ENCODE assay signal across 18 cellular contexts in the genomic region with DNA sequence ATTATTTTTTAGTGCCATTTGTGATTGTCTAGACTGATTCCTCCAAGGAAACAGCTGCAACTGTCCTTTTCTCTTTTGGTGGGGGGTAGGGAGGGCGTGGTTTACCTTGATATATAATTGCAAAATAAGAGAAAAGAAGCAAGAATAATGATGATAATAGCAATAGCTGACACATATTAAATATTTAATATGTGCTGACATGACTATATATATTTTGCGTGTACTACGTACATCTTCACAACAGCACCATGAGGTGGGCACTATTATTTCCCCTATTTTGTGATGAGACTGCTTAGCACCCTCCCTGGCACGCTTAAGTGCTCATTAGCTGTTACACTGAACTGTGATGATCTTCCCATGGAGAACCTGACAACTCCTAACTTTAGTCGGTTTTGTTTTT. TPM values are rescaled to one million over a fixed set of nuclear protein-coding genes. Genes with fewer than 3 reads are reported as not detected.
DNase-seq lines count a peak whose midpoint lies in the region; ATAC-seq, FAIRE-seq and TF ChIP-seq lines count a peak whose summit lies in the region.
"Had no signal": no experiment of that assay in that cellular context is flagged by ENCODE, and none has a peak within 500 bp of the region (broad histone marks: within the 10 kb centered on the region; RNA-seq: fewer than 3 reads in every experiment).

No MANE protein-coding gene starts in this region.

- no peak for ATAC-seq in activated CD8-positive, alpha-beta T cell treated with anti-CD3 and anti-CD28 coated beads for 36 hours
- no peak for ATAC-seq in activated CD8-positive, alpha-beta T cell treated with anti-CD3 and anti-CD28 coated beads, Interleukin-2, amount 10 ng/mL, durations not matched to agents 7 days and 5 days
- ATAC-seq in A549 (no peak), HG02840 (IDR thresholded peaks at IDR 0.05; ENCODE audit: low FRiP score, unreplicated experiment) (no peak)
- ATAC-seq: CD8-positive, alpha-beta T cell; GM12878 had no signal

- no peaks in the 10 kb centered on the region for H3K36me3 Mint-ChIP-seq in activated CD8-positive, alpha-beta T cell treated with anti-CD3 and anti-CD28 coated beads for 36 hours (ENCODE audit: low read depth)
- peaks cover 12% of the 10 kb centered on the region for H3K36me3 Mint-ChIP-seq in activated CD8-positive, alpha-beta T cell treated with anti-CD3 and anti-CD28 coated beads, Interleukin-2, amount 10 ng/mL, durations not matched to agents 7 days and 5 days (ENCODE audit: low read depth)
- H3K36me3 Mint-ChIP-seq in activated T-helper 1 cell treated with anti-CD3 and anti-CD28 coated beads, Interleukin-12 subunit alpha, Interleukin-12 subunit beta, Interleukin-2, Interleukin-4 antibody, amounts not matched to agents 30 ng/mL and 10 ng/mL and 1 ng/mL, durations not matched to agents 14 hours and 24 hours and 36 hours (ENCODE audit: low read depth): peaks cover 48% of the 10 kb centered on the region
- H3K36me3 Mint-ChIP-seq: CD8-positive, alpha-beta T cell had no signal

- H3K56ac ChIP-seq in H1 (replicated peaks; ENCODE audit: insufficient read length, low read depth, low read length): no peak overlapping the region

- POLR2A ChIA-PET in activated CD8-positive, alpha-beta T cell treated with anti-CD3 and anti-CD28 coated beads for 36 hours (lab: Charles Lee): no interaction called here
- POLR2A ChIA-PET in activated CD8-positive, alpha-beta T cell treated with anti-CD3 and anti-CD28 coated beads, Interleukin-2, amount 10 ng/mL, durations not matched to agents 7 days and 5 days (lab: Charles Lee): no interaction called here
- POLR2A ChIA-PET in A549 (lab: Yijun Ruan, JAX): no interaction called here
- POLR2A ChIA-PET in H1 (lab: Charles Lee; ENCODE audit: partially characterized antibody): no interaction called here

- FAIRE-seq in A549 (lab: Jason Lieb, UNC) (no peak), H1 (lab: Jason Lieb, UNC) (no peak)
- FAIRE-seq: GM12878 had no signal

- no peaks in the 10 kb centered on the region for H3K23me2 ChIP-seq in H1 (ENCODE audit: low read depth, low read length)

- intact Hi-C loops in activated CD8-positive, alpha-beta T cell treated with anti-CD3 and anti-CD28 coated beads for 36 hours (cut with micrococcal nuclease): no loop called here
- intact Hi-C loops in activated T-helper 1 cell treated with anti-CD3 and anti-CD28 coated beads, Interleukin-12 subunit alpha, Interleukin-12 subunit beta, Interleukin-2, Interleukin-4 antibody, amounts not matched to agents 30 ng/mL and 10 ng/mL and 1 ng/mL, durations not matched to agents 14 hours and 24 hours and 36 hours (cut with micrococcal nuclease): loop anchor here (2.0 kb wide), 1 partner anchor 26 kb away; no protein-coding TSS in a partner anchor
- intact Hi-C loops in uterus (cut with DNase I; ENCODE audit: low total_unique reads): no loop called here

- TF ChIP-seq POLR2A in A549 (IDR thresholded peaks at IDR 0.05; ENCODE audit: low read length) (no peak), H1 (IDR thresholded peaks at IDR 0.05; ENCODE audit: control extremely low read depth in 1 of 2, low read depth in 2 of 2, low read length in 2 of 2) (no peak), uterus (IDR thresholded peaks at IDR 0.05) (no peak)

- H3K9me3 Mint-ChIP-seq in activated CD8-positive, alpha-beta T cell treated with anti-CD3 and anti-CD28 coated beads for 36 hours: no peaks in the 10 kb centered on the region
- H3K9me3 Mint-ChIP-seq in activated CD8-positive, alpha-beta T cell treated with anti-CD3 and anti-CD28 coated beads, Interleukin-2, amount 10 ng/mL, durations not matched to agents 7 days and 5 days (ENCODE audit: insufficient read depth): no peaks in the 10 kb centered on the region
- H3K9me3 Mint-ChIP-seq in activated T-helper 1 cell treated with anti-CD3 and anti-CD28 coated beads, Interleukin-12 subunit alpha, Interleukin-12 subunit beta, Interleukin-2, Interleukin-4 antibody, amounts not matched to agents 30 ng/mL and 10 ng/mL and 1 ng/mL, durations not matched to agents 14 hours and 24 hours and 36 hours: no peaks in the 10 kb centered on the region
- H3K9me3 Mint-ChIP-seq: CD8-positive, alpha-beta T cell had no signal

- no peak overlapping the region for H3K4ac ChIP-seq in H1 (replicated peaks; ENCODE audit: insufficient read length, low read depth, low read length)

- TF ChIP-seq RAD21 in A549 (conservative IDR thresholded peaks at IDR 0.05 in 1 of 2, IDR thresholded peaks at IDR 0.05 in 1 of 2): no peak
- no peak for TF ChIP-seq RAD21 in H1 (IDR thresholded peaks at IDR 0.05 in 1 of 2, conservative IDR thresholded peaks at IDR 0.05 in 1 of 2; ENCODE audit: low read depth in 2 of 2, low read length in 2 of 2)

- no peak overlapping the region for H2BK20ac ChIP-seq in H1 (ENCODE audit: low read length)

- no peak for TF ChIP-seq CTCF in activated CD8-positive, alpha-beta T cell treated with anti-CD3 and anti-CD28 coated beads for 36 hours (IDR thresholded peaks at IDR 0.05)
- TF ChIP-seq CTCF in A549 (IDR thresholded peaks at IDR 0.05): no peak
- TF ChIP-seq CTCF in H1 (IDR thresholded peaks at IDR 0.05; ENCODE audit: control extremely low read depth in 1 of 3, insufficient read depth in 1 of 3, low read depth in 1 of 3, low read length in 3 of 3): no peak
- TF ChIP-seq CTCF in uterus (IDR thresholded peaks at IDR 0.05): no peak

- H3K4me1 Mint-ChIP-seq in activated CD8-positive, alpha-beta T cell treated with anti-CD3 and anti-CD28 coated beads for 36 hours (ENCODE audit: low read depth): peaks cover 25% of the 10 kb centered on the region
- H3K4me1 Mint-ChIP-seq in activated CD8-positive, alpha-beta T cell treated with anti-CD3 and anti-CD28 coated beads, Interleukin-2, amount 10 ng/mL, durations not matched to agents 7 days and 5 days (ENCODE audit: low read depth): peaks cover 13% of the 10 kb centered on the region
- peaks cover 44% of the 10 kb centered on the region for H3K4me1 Mint-ChIP-seq in activated T-helper 1 cell treated with anti-CD3 and anti-CD28 coated beads, Interleukin-12 subunit alpha, Interleukin-12 subunit beta, Interleukin-2, Interleukin-4 antibody, amounts not matched to agents 30 ng/mL and 10 ng/mL and 1 ng/mL, durations not matched to agents 14 hours and 24 hours and 36 hours (ENCODE audit: low read depth)
- H3K4me1 Mint-ChIP-seq: B cell had no signal

- no peak overlapping the region for H2BK15ac ChIP-seq in H1 (ENCODE audit: low read length)

- no peaks in the 10 kb centered on the region for H3K9me3 ChIP-seq in A549
- H3K9me3 ChIP-seq in H1 (ENCODE audit: insufficient read depth in 2 of 2, low read depth in 1 of 2, low read length in 1 of 2): no peaks in the 10 kb centered on the region
- no peaks in the 10 kb centered on the region for H3K9me3 ChIP-seq in uterus
- H3K9me3 ChIP-seq: BLaER1 treated with 17β-estradiol and CSF1 and Interleukin-3, amounts not matched to agents 10 nM and 100 nM; HAP-1 had no signal

- DNase-seq in activated CD8-positive, alpha-beta T cell treated with anti-CD3 and anti-CD28 coated beads for 36 hours: no peak
- DNase-seq in activated CD8-positive, alpha-beta T cell treated with anti-CD3 and anti-CD28 coated beads, Interleukin-2, amount 10 ng/mL, durations not matched to agents 7 days and 5 days: no peak
- DNase-seq in A549 (ENCODE audit: low read depth in 1 of 2, low spot score in 1 of 2): no peak
- DNase-seq in activated T-helper 1 cell treated with anti-CD3 and anti-CD28 coated beads, Interleukin-12 subunit alpha, Interleukin-12 subunit beta, Interleukin-2, Interleukin-4 antibody, amounts not matched to agents 30 ng/mL and 10 ng/mL and 1 ng/mL, durations not matched to agents 14 hours and 24 hours and 36 hours (ENCODE audit: low spot score): no peak
- DNase-seq in H1 (ENCODE audit: low read depth in 1 of 2, low spot score in 2 of 2): no peak
- DNase-seq in uterus: no peak
- DNase-seq: 8988T; Calu3; CD8-positive, alpha-beta T cell; DMS 273 treated with DMSO at 0.1 percent for 48 hours; DMS53; DND-41; EL had no signal

- CTCF ChIA-PET in activated CD8-positive, alpha-beta T cell treated with anti-CD3 and anti-CD28 coated beads for 36 hours (lab: Charles Lee): interaction anchor here (1.7 to 2.7 kb wide), 2 partner anchors 58 to 61 kb away, joined by 4 to 9 read pairs; no protein-coding TSS in a partner anchor
- CTCF ChIA-PET in activated CD8-positive, alpha-beta T cell treated with anti-CD3 and anti-CD28 coated beads, Interleukin-2, amount 10 ng/mL, durations not matched to agents 7 days and 5 days (lab: Charles Lee): interaction anchor here (0.9 to 1.4 kb wide), 2 partner anchors 13 to 56 kb away, joined by 3 to 4 read pairs; no protein-coding TSS in a partner anchor
- CTCF ChIA-PET in A549 (lab: Yijun Ruan, JAX) (no interaction called here), H1 (lab: Charles Lee; ENCODE audit: partially characterized antibody) (interaction anchor here (0.7 to 1.6 kb wide), 7 partner anchors 14 to 57 kb away, joined by 3 to 5 read pairs (median 4); no protein-coding TSS in a partner anchor)

- H4K91ac ChIP-seq in H1 (replicated peaks; ENCODE audit: insufficient read length, low read length): no peak overlapping the region

- no peak overlapping the region for H3K14ac ChIP-seq in H1 (ENCODE audit: insufficient read length)

- no peak overlapping the region for H3K4me3 Mint-ChIP-seq in activated CD8-positive, alpha-beta T cell treated with anti-CD3 and anti-CD28 coated beads for 36 hours
- no peak overlapping the region for H3K4me3 Mint-ChIP-seq in activated CD8-positive, alpha-beta T cell treated with anti-CD3 and anti-CD28 coated beads, Interleukin-2, amount 10 ng/mL, durations not matched to agents 7 days and 5 days
- no peak overlapping the region for H3K4me3 Mint-ChIP-seq in activated T-helper 1 cell treated with anti-CD3 and anti-CD28 coated beads, Interleukin-12 subunit alpha, Interleukin-12 subunit beta, Interleukin-2, Interleukin-4 antibody, amounts not matched to agents 30 ng/mL and 10 ng/mL and 1 ng/mL, durations not matched to agents 14 hours and 24 hours and 36 hours
- H3K4me3 Mint-ChIP-seq: B cell; CD8-positive, alpha-beta T cell had no signal

- H3K4me2 ChIP-seq in A549 (no peak overlapping the region), H1 (ENCODE audit: insufficient read depth in 1 of 2, low read depth in 2 of 2, low read length in 2 of 2) (no peak overlapping the region)

- H3K18ac ChIP-seq in H1 (ENCODE audit: extremely low read depth, low read length): no peak overlapping the region

- no peaks in the 10 kb centered on the region for H3K79me2 ChIP-seq in H1 (ENCODE audit: control insufficient read depth in 1 of 2, insufficient read depth in 2 of 2, low read length in 2 of 2)

- no peak overlapping the region for H4K5ac ChIP-seq in H1 (ENCODE audit: insufficient read length, low read depth, low read length)

- H2AK5ac ChIP-seq in H1 (ENCODE audit: low read depth, low read length): no peak overlapping the region

- no peak overlapping the region for H2BK120ac ChIP-seq in H1 (replicated peaks; ENCODE audit: low read depth, low read length)

- no peaks in the 10 kb centered on the region for H3K27me3 ChIP-seq in H1 (replicated peaks in 1 of 4; ENCODE audit: control insufficient read depth in 3 of 4, extremely low read depth in 1 of 4, insufficient read depth in 3 of 4, low read length in 3 of 4)
- H3K27me3 ChIP-seq in uterus: no peaks in the 10 kb centered on the region
- H3K27me3 ChIP-seq: BLaER1 treated with 17β-estradiol and CSF1 and Interleukin-3, amounts not matched to agents 10 nM and 100 nM had no signal

- no peaks in the 10 kb centered on the region for H4K20me1 ChIP-seq in H1 (replicated peaks in 1 of 2; ENCODE audit: control insufficient read depth in 1 of 2, insufficient read depth in 2 of 2, low read length in 2 of 2)
- H4K20me1 ChIP-seq: BLaER1 treated with 17β-estradiol and CSF1 and Interleukin-3, amounts not matched to agents 10 nM and 100 nM had no signal

- H3K79me1 ChIP-seq in H1 (ENCODE audit: low read depth, low read length): no peaks in the 10 kb centered on the region

- H3K4me3 ChIP-seq in A549: no peak overlapping the region
- no peak overlapping the region for H3K4me3 ChIP-seq in H1 (ENCODE audit: extremely low read depth in 1 of 4, insufficient read depth in 2 of 4, low read depth in 3 of 4, low read length in 4 of 4)
- H3K4me3 ChIP-seq in uterus: no peak overlapping the region
- H3K4me3 ChIP-seq: BLaER1 treated with 17β-estradiol and CSF1 and Interleukin-3, amounts not matched to agents 10 nM and 100 nM; GM12878; HAP-1 had no signal

- H2BK12ac ChIP-seq in H1 (ENCODE audit: low read depth, low read length): 0 out of 2 replicates have a peak overlapping the region, but pooled peaks have one; percentile 50

- H3K27ac Mint-ChIP-seq in activated CD8-positive, alpha-beta T cell treated with anti-CD3 and anti-CD28 coated beads for 36 hours: peak overlapping the region; percentile 46
- H3K27ac Mint-ChIP-seq in activated CD8-positive, alpha-beta T cell treated with anti-CD3 and anti-CD28 coated beads, Interleukin-2, amount 10 ng/mL, durations not matched to agents 7 days and 5 days: no peak overlapping the region
- peak overlapping the region; percentile 55 for H3K27ac Mint-ChIP-seq in activated T-helper 1 cell treated with anti-CD3 and anti-CD28 coated beads, Interleukin-12 subunit alpha, Interleukin-12 subunit beta, Interleukin-2, Interleukin-4 antibody, amounts not matched to agents 30 ng/mL and 10 ng/mL and 1 ng/mL, durations not matched to agents 14 hours and 24 hours and 36 hours
- H3K27ac Mint-ChIP-seq: B cell; CD8-positive, alpha-beta T cell had no signal

- H3K27ac ChIP-seq in A549: no peak overlapping the region
- H3K27ac ChIP-seq in H1 (ENCODE audit: low read depth, low read length): no peak overlapping the region
- H3K27ac ChIP-seq in uterus: no peak overlapping the region
- H3K27ac ChIP-seq: BLaER1 treated with 17β-estradiol and CSF1 and Interleukin-3, amounts not matched to agents 10 nM and 100 nM had no signal

- no peak overlapping the region for H3K9ac ChIP-seq in H1 (replicated peaks in 1 of 4; ENCODE audit: extremely low read depth in 1 of 4, low read depth in 3 of 4, low read length in 3 of 4)
- H3K9ac ChIP-seq: BLaER1 treated with 17β-estradiol and CSF1 and Interleukin-3, amounts not matched to agents 10 nM and 100 nM had no signal

- TF ChIP-seq EP300 in A549 (IDR thresholded peaks at IDR 0.05): no peak
- TF ChIP-seq EP300 in H1 (IDR thresholded peaks at IDR 0.05; ENCODE audit: borderline replicate concordance in 1 of 2, low read depth in 2 of 2, low read length in 2 of 2): no peak

- peaks cover 1% of the 10 kb centered on the region for H3K27me3 Mint-ChIP-seq in activated CD8-positive, alpha-beta T cell treated with anti-CD3 and anti-CD28 coated beads for 36 hours
- no peaks in the 10 kb centered on the region for H3K27me3 Mint-ChIP-seq in activated CD8-positive, alpha-beta T cell treated with anti-CD3 and anti-CD28 coated beads, Interleukin-2, amount 10 ng/mL, durations not matched to agents 7 days and 5 days (ENCODE audit: low read depth)
- no peaks in the 10 kb centered on the region for H3K27me3 Mint-ChIP-seq in activated T-helper 1 cell treated with anti-CD3 and anti-CD28 coated beads, Interleukin-12 subunit alpha, Interleukin-12 subunit beta, Interleukin-2, Interleukin-4 antibody, amounts not matched to agents 30 ng/mL and 10 ng/mL and 1 ng/mL, durations not matched to agents 14 hours and 24 hours and 36 hours (ENCODE audit: insufficient read depth)

- no peak overlapping the region for H2AFZ ChIP-seq in H1 (ENCODE audit: low read length)

- 81% methylated on average over 5 of the region's 5 CpGs for WGBS in A549 (ENCODE audit: missing lambda C conversion rate)
- WGBS in H1 (ENCODE audit: extremely low coverage in 1 of 2, insufficient coverage in 1 of 2, insufficient read length in 1 of 2, insufficient replicate concordance in 2 of 2, low coverage in 1 of 2, low lambda C conversion rate in 2 of 2, missing lambda C conversion rate in 1 of 2), 2 experiments: 96% methylated on average over 5 of the region's 5 CpGs; no CpG with 5 or more reads in 1 of the 2 experiments

- H2BK5ac ChIP-seq in H1 (ENCODE audit: low read depth, low read length): no peak overlapping the region

- H3K23ac ChIP-seq in H1 (ENCODE audit: insufficient read length): no peak overlapping the region

- H3K4me1 ChIP-seq in A549 (no peaks in the 10 kb centered on the region), H1 (replicated peaks in 1 of 4; ENCODE audit: control insufficient read depth in 3 of 4, insufficient read depth in 4 of 4, low read length in 3 of 4) (peaks cover 0 to 3% (median 2%) of the 10 kb centered on the region in 4 experiments; a peak in 3 of 7 replicates), uterus (no peaks in the 10 kb centered on the region)
- H3K4me1 ChIP-seq: HAP-1 had no signal

- no peak overlapping the region for H4K8ac ChIP-seq in H1 (ENCODE audit: extremely low read depth, insufficient read depth, low read length)

- peaks cover 2 to 39% (median 4%) of the 10 kb centered on the region in 4 experiments; a peak in 4 of 8 replicates for H3K36me3 ChIP-seq in H1 (ENCODE audit: control insufficient read depth in 2 of 4, insufficient read depth in 4 of 4, low read length in 3 of 4)
- no peaks in the 10 kb centered on the region for H3K36me3 ChIP-seq in uterus

RNA-seq across cellular contexts. Expression of a gene that starts 39.4 kb away (rescaled TPM):
- 1 to 10 TPM; 7.3 to 8.0 TPM for total RNA-seq in activated CD8-positive, alpha-beta T cell treated with anti-CD3 and anti-CD28 coated beads for 36 hours
- 1 to 10 TPM; 4.0 to 4.3 TPM for total RNA-seq in activated CD8-positive, alpha-beta T cell treated with anti-CD3 and anti-CD28 coated beads, Interleukin-2, amount 10 ng/mL, durations not matched to agents 7 days and 5 days
- 4.0 and 5.2 TPM in 2 replicates for polyA plus RNA-seq in A549 (2011; rRNA removed)
- 3.5 and 4.2 TPM in 2 replicates for polyA plus RNA-seq in A549 (2012; cell fraction: cytosol; rRNA removed)
- polyA plus RNA-seq in A549 (2012; cell fraction: nucleus; rRNA removed): 4.2 and 6.0 TPM in 2 replicates
- polyA plus RNA-seq in A549 (2017; fragmentation: RNase III; extraction: RNeasy Plus Mini Kit Qiagen cat#74134 plus additional on column Dnase treatment): 1.9 to 2.1 TPM (median 2.0 TPM) in 3 replicates
- 2.2 and 3.7 TPM in 2 replicates for polyA minus RNA-seq in A549 (2011; rRNA and poly(A)+ RNA removed)
- total RNA-seq in activated T-helper 1 cell treated with anti-CD3 and anti-CD28 coated beads, Interleukin-12 subunit alpha, Interleukin-12 subunit beta, Interleukin-2, Interleukin-4 antibody, amounts not matched to agents 30 ng/mL and 10 ng/mL and 1 ng/mL, durations not matched to agents 14 hours and 24 hours and 36 hours: 22.9 and 27.1 TPM in 2 replicates
- total RNA-seq in H1 (2021; fragmentation: NEBNext Ultra II Directional; extraction: Animal tissue kit (Norgen Biotek cat#: 25700)): 10.6 and 11.1 TPM in 2 replicates
- 8.1 and 8.7 TPM in 2 replicates for polyA plus RNA-seq in H1 (2011; rRNA removed)
- polyA plus RNA-seq in H1 (2011; cell fraction: cytosol; rRNA removed): 7.4 TPM
- 16.5 TPM for polyA plus RNA-seq in H1 (2011; cell fraction: nucleus; rRNA removed)
- 6.6 to 12.8 TPM (median 10.3 TPM) in 4 replicates for polyA plus RNA-seq in H1 (2012, experiment 1 of 2)
- polyA plus RNA-seq in H1 (2012, experiment 2 of 2): 3.3 TPM
- 5.3 TPM for polyA plus RNA-seq in H1 (2013, experiment 1 of 2)
- polyA plus RNA-seq in H1 (2013, experiment 2 of 2): 5.4 TPM
- 10.9 and 14.6 TPM in 2 replicates for polyA minus RNA-seq in H1 (2011; rRNA and poly(A)+ RNA removed)
- polyA minus RNA-seq in H1 (2011; cell fraction: cytosol; rRNA and poly(A)+ RNA removed): 6.7 TPM
- 20.2 TPM for polyA minus RNA-seq in H1 (2011; cell fraction: nucleus; rRNA and poly(A)+ RNA removed)
- 1 to 10 TPM in 3 of 4 donors, under 1 TPM in 1; 0.26 to 7.4 (median 5.1) TPM for total RNA-seq in uterus
